Comparison of ENCODE assay signal across 27 cellular contexts in genomic region chr4:158664806-158665205, GRCh38.
"Had no signal": no experiment of that assay in that cellular context is flagged by ENCODE, and none has a peak within 500 bp of the region (broad histone marks: within the 10 kb centered on the region; RNA-seq: fewer than 3 reads in every experiment).

No MANE protein-coding gene starts in this region.

- H3K4me3 ChIP-seq: colonic mucosa, esophagus muscularis mucosa, gastroesophageal sphincter, heart left ventricle, hepatocyte, left lung, prostate gland, right atrium auricular region, thoracic aorta, tibial nerve, upper lobe of left lung had no signal

- H3K27ac ChIP-seq: colonic mucosa, esophagus muscularis mucosa, foreskin keratinocyte, gastroesophageal sphincter, heart left ventricle, hepatocyte, parathyroid adenoma, prostate gland, right atrium auricular region, thoracic aorta, tibial nerve, upper lobe of left lung had no signal

- H3K27me3 ChIP-seq: colonic mucosa, esophagus muscularis mucosa, foreskin keratinocyte, gastroesophageal sphincter, heart left ventricle, hepatocyte, left lung, right atrium auricular region, tibial nerve, upper lobe of left lung had no signal

- H3K4me3 Mint-ChIP-seq: naive thymus-derived CD8-positive, alpha-beta T cell; nephron progenitor cell; stimulated activated effector memory CD8-positive, alpha-beta T cell treated with anti-CD3 and anti-CD28 coated beads, Interleukin-12 subunit alpha, Interleukin-12 subunit beta, amount 100 ng/mL, for 72 hours had no signal

- H3K4me2 ChIP-seq: hepatocyte had no signal

- H3K36me3 ChIP-seq: colonic mucosa, esophagus muscularis mucosa, gastroesophageal sphincter, left lung, prostate gland, right atrium auricular region, thoracic aorta, tibial nerve, upper lobe of left lung had no signal

- FAIRE-seq: endothelial cell of umbilical vein, kidney, urothelium cell line had no signal

- H3K27ac Mint-ChIP-seq: naive thymus-derived CD8-positive, alpha-beta T cell; nephron progenitor cell; stimulated activated effector memory CD8-positive, alpha-beta T cell treated with anti-CD3 and anti-CD28 coated beads, Interleukin-12 subunit alpha, Interleukin-12 subunit beta, amount 100 ng/mL, for 72 hours had no signal

- DNase-seq: colonic mucosa; dermis blood vessel endothelial cell; effector memory CD4-positive, alpha-beta T cell; foreskin keratinocyte; heart left ventricle; kidney; mesendoderm; midbrain; naive thymus-derived CD8-positive, alpha-beta T cell; nephron progenitor cell; stimulated activated CD4-positive, alpha-beta T cell treated with anti-CD3 and anti-CD28 coated beads, Interleukin-2, amount 100 ng/mL, for 24 hours; stimulated activated CD4-positive, alpha-beta T cell treated with anti-CD3 and anti-CD28 coated beads, Interleukin-4, amount 100 ng/mL, for 24 hours; stimulated activated naive CD4-positive, alpha-beta T cell treated with Interleukin-2 at 50 U/mL for 16 hours had no signal

- ATAC-seq: foreskin keratinocyte; gastroesophageal sphincter; heart left ventricle; left lung; naive thymus-derived CD8-positive, alpha-beta T cell; sciatic nerve; stimulated activated effector memory CD8-positive, alpha-beta T cell treated with anti-CD3 and anti-CD28 coated beads, Interleukin-12 subunit alpha, Interleukin-12 subunit beta, amount 100 ng/mL, for 72 hours had no signal

- H3K9ac ChIP-seq: parathyroid adenoma had no signal

- H2AFZ ChIP-seq: hepatocyte, parathyroid adenoma had no signal

- H3K79me2 ChIP-seq: parathyroid adenoma had no signal

- H3K9me3 Mint-ChIP-seq: naive thymus-derived CD8-positive, alpha-beta T cell; stimulated activated effector memory CD8-positive, alpha-beta T cell treated with anti-CD3 and anti-CD28 coated beads, Interleukin-12 subunit alpha, Interleukin-12 subunit beta, amount 100 ng/mL, for 72 hours had no signal

- H3K4me1 ChIP-seq: colonic mucosa, esophagus muscularis mucosa, foreskin keratinocyte, gastroesophageal sphincter, heart left ventricle, parathyroid adenoma, prostate gland, right atrium auricular region, tibial nerve had no signal

- H3K9me3 ChIP-seq: colonic mucosa, esophagus muscularis mucosa, gastroesophageal sphincter, heart left ventricle, left lung, prostate gland, right atrium auricular region, thoracic aorta, tibial nerve, upper lobe of left lung had no signal
